14 cellular contexts compared by ENCODE assay signal in the genomic region with DNA sequence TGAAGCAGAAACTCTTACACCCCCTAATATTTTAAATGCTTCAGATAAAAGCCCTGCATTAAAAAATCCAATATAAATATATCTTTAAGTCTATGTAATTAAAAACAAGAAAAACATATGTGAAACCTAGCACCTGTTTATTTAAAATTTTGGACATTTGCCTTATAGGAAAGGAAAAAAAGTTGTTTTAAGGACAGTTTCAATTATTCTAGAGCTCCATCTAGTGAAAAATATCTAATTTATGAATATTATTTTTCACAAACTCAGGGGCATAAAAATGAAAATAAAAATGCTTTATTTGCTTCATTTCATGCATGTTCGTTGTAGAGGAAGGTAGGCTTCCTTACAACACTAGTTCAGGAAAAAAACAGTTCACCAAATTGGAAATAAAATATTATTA. TPM values are rescaled to one million over a fixed set of nuclear protein-coding genes. Genes with fewer than 3 reads are reported as not detected.
DNase-seq lines count a peak whose midpoint lies in the region; ATAC-seq, FAIRE-seq and TF ChIP-seq lines count a peak whose summit lies in the region.
"Had no signal": no experiment of that assay in that cellular context is flagged by ENCODE, and none has a peak within 500 bp of the region (broad histone marks: within the 10 kb centered on the region; RNA-seq: fewer than 3 reads in every experiment).

No MANE protein-coding gene starts in this region.

- H3K4me1 ChIP-seq in osteoblast (ENCODE audit: insufficient read depth, low read length) (no peaks in the 10 kb centered on the region), upper lobe of left lung (no peaks in the 10 kb centered on the region)
- H3K4me1 ChIP-seq: suprapubic skin had no signal

- H3K27ac ChIP-seq in osteoblast (ENCODE audit: low read depth, low read length) (no peak overlapping the region), upper lobe of left lung (no peak overlapping the region)
- H3K27ac ChIP-seq: suprapubic skin had no signal

- H3K27me3 ChIP-seq in bronchial epithelial cell (ENCODE audit: control insufficient read depth, insufficient read depth, low read length) (no peaks in the 10 kb centered on the region), osteoblast (ENCODE audit: insufficient read depth, low read length) (no peaks in the 10 kb centered on the region), upper lobe of left lung (no peaks in the 10 kb centered on the region)
- H3K27me3 ChIP-seq: suprapubic skin had no signal

- H3K4me2 ChIP-seq in osteoblast (ENCODE audit: insufficient read depth, low read length) = no peak overlapping the region

- H3K36me3 ChIP-seq in bronchial epithelial cell (ENCODE audit: control insufficient read depth, insufficient read depth, low read length) (no peaks in the 10 kb centered on the region), osteoblast (ENCODE audit: insufficient read depth, low read length) (no peaks in the 10 kb centered on the region), upper lobe of left lung (no peaks in the 10 kb centered on the region)
- H3K36me3 ChIP-seq: suprapubic skin had no signal

- peak; percentile 34 for DNase-seq in ELR (ENCODE audit: low read depth)
- DNase-seq in bronchial epithelial cell (ENCODE audit: low read depth) = peak; percentile 10
- DNase-seq in osteoblast (ENCODE audit: insufficient read length, low spot score, missing footprints) = no peak
- no peak for DNase-seq in upper lobe of left lung
- DNase-seq: activated naive CD8-positive, alpha-beta T cell treated with anti-CD3 and anti-CD28 coated beads, Interleukin-2, amount 50 U/mL, for 24 hours; COR-L47; small intestine; SW 1271 had no signal

- H3K79me2 ChIP-seq in osteoblast (ENCODE audit: insufficient read depth, low read length) = no peaks in the 10 kb centered on the region

- H3K4me3 ChIP-seq in bronchial epithelial cell (ENCODE audit: low read depth, low read length) (no peak overlapping the region), osteoblast (ENCODE audit: insufficient read depth, low read length) (no peak overlapping the region), upper lobe of left lung (no peak overlapping the region)
- H3K4me3 ChIP-seq: suprapubic skin had no signal

- no peak overlapping the region for H2AFZ ChIP-seq in osteoblast (ENCODE audit: low read length)

- 34 to 35% methylated on average over 1 of the region's 1 CpG for WGBS in upper lobe of left lung, 2 donors

- no peak for TF ChIP-seq EP300 in upper lobe of left lung (IDR thresholded peaks at IDR 0.05)

- ATAC-seq in upper lobe of left lung (ENCODE audit: low FRiP score in 2 of 2) (no peak), GM18870 (IDR thresholded peaks at IDR 0.05; ENCODE audit: unreplicated experiment) (no peak), GM18519 (IDR thresholded peaks at IDR 0.05; ENCODE audit: low FRiP score, unreplicated experiment) (no peak)
- ATAC-seq: activated naive CD8-positive, alpha-beta T cell treated with anti-CD3 and anti-CD28 coated beads, Interleukin-2, amount 50 U/mL, for 24 hours; natural killer cell treated with Interleukin-12 subunit alpha and Interleukin-12 subunit beta and Interleukin-15 and Interleukin-18, amount 100 ng/mL, for 72 hours had no signal

- H4K20me1 ChIP-seq in osteoblast (ENCODE audit: insufficient read depth, low read length) = no peaks in the 10 kb centered on the region

- no peak for FAIRE-seq in bronchial epithelial cell (lab: Jason Lieb, UNC)
- FAIRE-seq: small intestine had no signal

- no peaks in the 10 kb centered on the region for H3K9me3 ChIP-seq in osteoblast (ENCODE audit: low read depth, low read length)
- H3K9me3 ChIP-seq in upper lobe of left lung = no peaks in the 10 kb centered on the region
- H3K9me3 ChIP-seq: suprapubic skin had no signal

- no peak for TF ChIP-seq POLR2A in upper lobe of left lung (IDR thresholded peaks at IDR 0.05)

- peak; percentile 28; the same call in 1 of the 2 replicates for TF ChIP-seq CTCF in LNCAP (IDR thresholded peaks at IDR 0.05)
- TF ChIP-seq CTCF in bronchial epithelial cell (IDR thresholded peaks at IDR 0.05; ENCODE audit: insufficient read depth, low read length, severe bottlenecking) = no peak
- peak; percentile 25 for TF ChIP-seq CTCF in osteoblast (IDR thresholded peaks at IDR 0.05; ENCODE audit: extremely low read depth, low read depth, low read length)
- no peak for TF ChIP-seq CTCF in upper lobe of left lung (IDR thresholded peaks at IDR 0.05)

RNA-seq across cellular contexts. Expression of a gene that starts 26.1 kb away (rescaled TPM):
- total RNA-seq in bronchial epithelial cell = 0.13 and 0.26 TPM in 2 replicates
- 0.59 TPM in 1 of 2 replicates, not detected in the other for total RNA-seq in osteoblast
- total RNA-seq in upper lobe of left lung = 10 to 100 TPM in 2 of 6 donors, 1 to 10 TPM in 2, under 1 TPM in 2; 0.31 to 18.1 (median 4.0) TPM
- total RNA-seq: glomerular endothelial cell; natural killer cell treated with Interleukin-12 subunit alpha and Interleukin-12 subunit beta and Interleukin-15 and Interleukin-18, amount 100 ng/mL, for 72 hours; suprapubic skin had no signal

RNA-seq across cellular contexts. Expression of a gene that starts 26.5 kb away (rescaled TPM):
- total RNA-seq in bronchial epithelial cell (4.0 and 5.0 TPM in 2 replicates), osteoblast (2.9 and 3.2 TPM in 2 replicates), upper lobe of left lung (1 to 10 TPM in 5 of 6 donors, under 1 TPM in 1; 0.78 to 3.2 (median 2.8) TPM)

RNA-seq across cellular contexts. Expression of a gene that starts 37.5 kb away (rescaled TPM):
- 2.4 and 5.5 TPM in 2 replicates for total RNA-seq in bronchial epithelial cell
- total RNA-seq in osteoblast = 5.1 and 5.3 TPM in 2 replicates
- total RNA-seq in upper lobe of left lung = 1 to 10 TPM in 5 of 6 donors, under 1 TPM in 1; 0.91 to 3.9 (median 2.3) TPM

Comparison
In these comparisons a context has a peak if more than half of its experiments do, and no peak if none do; other contexts are left out.
1. DNase-seq: peak in ELR (single experiment) and bronchial epithelial cell (single experiment); none in osteoblast (single experiment) and upper lobe of left lung (0 of 2).
2. CTCF ChIP-seq: peak in LNCAP (single experiment) and osteoblast (single experiment); none in bronchial epithelial cell (single experiment) and upper lobe of left lung (0 of 6).